9 cellular contexts compared by ENCODE assay signal in the genomic region with DNA sequence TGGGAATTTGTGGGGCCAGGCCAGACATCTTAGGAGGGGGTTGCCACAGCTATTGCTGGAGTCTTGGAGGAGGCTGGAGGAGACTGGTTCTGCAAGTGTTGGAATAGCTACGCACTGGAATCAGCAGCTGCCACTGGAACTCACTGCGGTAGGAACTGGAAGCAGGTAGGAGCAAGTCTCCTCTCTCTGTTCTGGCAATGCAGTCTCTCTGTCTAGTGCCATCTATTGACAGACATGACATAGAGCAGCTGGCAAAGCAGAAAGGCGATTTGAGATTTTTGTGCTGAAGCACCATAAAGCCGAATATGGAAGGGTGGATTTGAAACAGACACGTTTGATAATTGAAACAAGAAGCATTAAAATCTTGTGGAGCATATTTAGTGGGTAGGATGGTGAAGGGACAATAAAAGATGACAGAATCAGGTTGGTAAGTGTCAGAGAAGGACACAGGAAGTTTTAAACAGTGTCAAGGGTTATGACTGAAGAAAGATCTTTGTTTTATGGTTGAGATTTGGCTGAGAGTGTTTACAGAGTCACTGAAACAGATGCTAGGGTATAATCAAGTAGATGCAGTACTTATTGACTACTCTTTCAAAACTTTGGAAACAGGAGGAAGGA.
DNase-seq lines count a peak whose midpoint lies in the region; ATAC-seq, FAIRE-seq and TF ChIP-seq lines count a peak whose summit lies in the region.
"Had no signal": no experiment of that assay in that cellular context is flagged by ENCODE, and none has a peak within 500 bp of the region (broad histone marks: within the 10 kb centered on the region; RNA-seq: fewer than 3 reads in every experiment).

No MANE protein-coding gene starts in this region.

- peak overlapping the region; percentile 34 for H2AFZ ChIP-seq in parathyroid adenoma

- no peaks in the 10 kb centered on the region for H3K27me3 ChIP-seq in parathyroid adenoma (ENCODE audit: control insufficient read depth, insufficient read depth, low read length)

- FAIRE-seq in TTC549 (lab: Jason Lieb, UNC), result peak; percentile 11
- FAIRE-seq: frontal cortex had no signal

- H3K79me2 ChIP-seq in parathyroid adenoma, result no peaks in the 10 kb centered on the region

- no peaks in the 10 kb centered on the region for H3K4me1 ChIP-seq in parathyroid adenoma

- no peak overlapping the region for H3K4me2 ChIP-seq in parathyroid adenoma (ENCODE audit: low read length)

- H3K36me3 ChIP-seq in parathyroid adenoma (ENCODE audit: control insufficient read depth, insufficient read depth, low read length), result no peaks in the 10 kb centered on the region

- no peak overlapping the region for H3K27ac ChIP-seq in parathyroid adenoma

- peak; percentile 17 for DNase-seq in 8988T
- peak; percentile 17 for DNase-seq in GM04504 (ENCODE audit: low read depth)
- DNase-seq in NCI-H146 treated with DMSO at 0.1 percent for 48 hours (lab: John Stamatoyannopoulos, UW; ENCODE audit: unreplicated experiment), result peak; percentile 38
- peak; percentile 41 to 76 for DNase-seq in foreskin fibroblast
- no peak for DNase-seq in NCI-H1048 (lab: John Stamatoyannopoulos, UW)

- H3K9ac ChIP-seq in parathyroid adenoma, result no peak overlapping the region

- no peaks in the 10 kb centered on the region for H3K9me3 ChIP-seq in parathyroid adenoma (ENCODE audit: control insufficient read depth, low read length)

- TF ChIP-seq CTCF in foreskin fibroblast (IDR thresholded peaks at IDR 0.05; ENCODE audit: low read depth, low read length) (peak; percentile 76), parathyroid adenoma (IDR thresholded peaks at IDR 0.05) (peak; percentile 50)

- peak; percentile 77 for ATAC-seq in HG02678 (IDR thresholded peaks at IDR 0.05; ENCODE audit: unreplicated experiment)

- no peak overlapping the region for H3K4me3 ChIP-seq in foreskin fibroblast (ENCODE audit: low read depth in 1 of 2, low read length in 2 of 2)
- H3K4me3 ChIP-seq in parathyroid adenoma (ENCODE audit: low read depth, low read length), result no peak overlapping the region
